ENCODE assay signal across 7 cellular contexts in genomic region chr12:127065595-127065994, GRCh38.
"Had no signal": no experiment of that assay in that cellular context is flagged by ENCODE, and none has a peak within 500 bp of the region (broad histone marks: within the 10 kb centered on the region; RNA-seq: fewer than 3 reads in every experiment).

No MANE protein-coding gene starts in this region.

- FAIRE-seq: HepG2, HTR-8/SVneo had no signal

- DNase-seq: IMR-90, KBM-7, KG1 had no signal

- H3K27ac ChIP-seq: HL-60, KMS-11 had no signal

- H3K9ac ChIP-seq: KMS-11 had no signal

- H3K4me2 ChIP-seq: KMS-11 had no signal

- ATAC-seq: HepG2 had no signal
